In the genomic region with DNA sequence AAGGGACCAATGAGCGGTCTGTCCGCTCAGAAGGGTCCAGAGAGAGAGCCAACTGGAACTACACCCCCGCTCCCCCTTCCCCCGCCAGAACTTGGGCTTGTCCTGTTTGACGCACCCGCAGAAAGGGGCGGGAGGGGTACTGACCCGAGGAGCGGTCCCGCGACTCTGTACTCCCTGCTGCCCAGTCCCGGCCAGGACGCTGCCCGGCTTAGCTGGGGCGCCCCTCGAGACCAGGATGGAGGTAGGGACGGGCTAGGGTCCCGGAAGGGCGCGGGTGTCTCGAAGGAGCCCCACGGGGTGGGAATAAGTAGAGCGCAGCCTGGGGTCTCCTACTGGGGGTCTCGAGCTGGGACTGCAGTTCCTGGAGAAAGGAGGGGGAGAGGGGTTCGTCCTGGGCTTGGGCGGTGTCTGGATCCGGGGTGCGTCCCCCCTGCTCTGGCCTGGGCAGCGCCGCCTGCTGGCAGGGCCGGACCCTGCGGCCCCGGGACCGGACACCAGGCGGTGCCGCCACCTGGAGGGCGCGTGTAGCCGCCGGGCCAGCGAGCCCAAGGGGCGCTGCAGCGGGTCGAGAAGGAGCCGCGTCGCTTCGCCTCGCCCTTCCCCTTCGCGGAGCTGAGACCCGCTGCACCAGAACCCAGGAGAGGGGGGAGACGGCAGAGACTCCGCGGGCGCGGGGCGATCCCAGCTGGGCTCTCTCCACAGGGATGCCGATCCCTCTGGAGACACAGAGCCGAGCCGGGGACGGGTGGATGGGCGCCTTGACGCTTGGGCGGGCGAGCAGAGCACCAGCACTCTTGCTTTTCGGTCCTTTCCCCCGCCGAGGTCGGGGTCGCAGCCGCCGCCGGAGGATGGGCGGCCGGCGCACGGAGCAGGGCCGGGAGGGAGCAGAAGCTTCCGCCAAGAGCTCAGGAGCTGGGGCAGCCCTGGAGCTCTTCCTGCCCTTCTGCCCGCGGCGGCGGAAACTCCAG, we compare ENCODE assay signal across 8 cellular contexts. TPM values are rescaled to one million over a fixed set of nuclear protein-coding genes. Genes with fewer than 3 reads are reported as not detected.
DNase-seq lines count a peak whose midpoint lies in the region; ATAC-seq and TF ChIP-seq lines count a peak whose summit lies in the region.

No MANE protein-coding gene starts in this region.

- peak overlapping the region; percentile 8; the same call in 1 of the 2 replicates for H3K27ac ChIP-seq in SU-DHL-6 (ENCODE audit: low read depth, low read length)
- peak overlapping the region; percentile 9 to 90 (median 77) for H3K27ac ChIP-seq in adrenal gland
- H3K27ac ChIP-seq in rectal smooth muscle tissue (ENCODE audit: low read depth, low read length) = peak overlapping the region; percentile 92
- H3K27ac ChIP-seq in aorta (ENCODE audit: low read depth in 1 of 2, low read length in 2 of 2) = peak overlapping the region in 1 of 2 donors; percentile 87

- no peaks in the 10 kb centered on the region for H4K20me1 ChIP-seq in SU-DHL-6 (ENCODE audit: low read depth, low read length)

- peak; percentile 31 for DNase-seq in GM04503 (ENCODE audit: low read depth)
- DNase-seq in KBM-7 = peak; percentile 83
- peak; percentile 71 to 85 (median 82) for DNase-seq in adrenal gland
- DNase-seq in left ventricle myocardium superior = peak; percentile 94
- peak; percentile 90 to 95 for DNase-seq in aorta

- H3K36me3 ChIP-seq in SU-DHL-6 (ENCODE audit: low read length) (no peaks in the 10 kb centered on the region), adrenal gland (replicated peaks in 1 of 2) (no peaks in the 10 kb centered on the region), rectal smooth muscle tissue (ENCODE audit: control insufficient read depth, insufficient read depth, low read length) (no peaks in the 10 kb centered on the region), aorta (ENCODE audit: control insufficient read depth in 1 of 2, insufficient read depth in 2 of 2, low read length in 1 of 2) (no peaks in the 10 kb centered on the region)

- H2AFZ ChIP-seq in SU-DHL-6 (ENCODE audit: low read depth, low read length, severe bottlenecking) = peak overlapping the region; percentile 100

- TF ChIP-seq POLR2A in adrenal gland (IDR thresholded peaks at IDR 0.05) = peak in 1 of 2 donors; percentile 9

- H3K9me2 ChIP-seq in SU-DHL-6 (replicated peaks; ENCODE audit: insufficient read depth, low read length) = no peaks in the 10 kb centered on the region

- H3K9ac ChIP-seq in SU-DHL-6 (ENCODE audit: low read length) (peak overlapping the region; percentile 87), rectal smooth muscle tissue (ENCODE audit: low read length) (peak overlapping the region; percentile 76)

- TF ChIP-seq CTCF in SU-DHL-6 (IDR thresholded peaks at IDR 0.05; ENCODE audit: insufficient read depth, low read length, poor library complexity, severe bottlenecking) (peak; percentile 99), adrenal gland (IDR thresholded peaks at IDR 0.05) (peak; percentile 79 to 98 (median 92))

- peaks cover 15% of the 10 kb centered on the region for H3F3A ChIP-seq in SU-DHL-6 (ENCODE audit: insufficient read depth)

- WGBS in adrenal gland, 4 donors = 0 to 2% (median 1%) methylated on average over 11 to 84 of the region's 84 CpGs
- 0 to 1% methylated on average over 75 to 84 of the region's 84 CpGs for WGBS in aorta, 2 donors

- H3K4me2 ChIP-seq in SU-DHL-6 (ENCODE audit: low read depth, low read length, poor library complexity, severe bottlenecking) = peak overlapping the region; percentile 95

- no peaks in the 10 kb centered on the region for H3K9me3 ChIP-seq in SU-DHL-6 (ENCODE audit: insufficient read depth, low read length)
- H3K9me3 ChIP-seq in adrenal gland (replicated peaks in 1 of 3) = no peaks in the 10 kb centered on the region
- no peaks in the 10 kb centered on the region for H3K9me3 ChIP-seq in aorta (ENCODE audit: control insufficient read depth, low read length)

- H3K4me3 ChIP-seq in SU-DHL-6 (ENCODE audit: insufficient read depth, low read length, poor library complexity, severe bottlenecking) = peak overlapping the region; percentile 62
- H3K4me3 ChIP-seq in adrenal gland = peak overlapping the region; percentile 74 to 88 (median 78)
- peak overlapping the region; percentile 94 for H3K4me3 ChIP-seq in rectal smooth muscle tissue (ENCODE audit: low read length)
- peak overlapping the region; percentile 67 to 71 for H3K4me3 ChIP-seq in aorta (ENCODE audit: low read length in 2 of 2)

- H3K4me1 ChIP-seq in adrenal gland (replicated peaks in 1 of 2) (peaks cover 25 to 32% of the 10 kb centered on the region in 2 donors), rectal smooth muscle tissue (ENCODE audit: control insufficient read depth, insufficient read depth, low read length) (peaks cover 11% of the 10 kb centered on the region), aorta (ENCODE audit: control insufficient read depth in 1 of 2, insufficient read depth in 2 of 2, low read length in 2 of 2) (no peaks in the 10 kb centered on the region)

- in situ Hi-C loops in KBM-7 (cut with MboI; ENCODE audit: low pct_unique_long_range_greater_than_20kb, low sequenced_read_pairs) = no loop called here

- peak; percentile 76 for ATAC-seq in GM21723 (IDR thresholded peaks at IDR 0.05; ENCODE audit: unreplicated experiment)
- ATAC-seq in left ventricle myocardium superior = peak; percentile 89
- peak; percentile 94 for ATAC-seq in aorta (ENCODE audit: low FRiP score)

- no peaks in the 10 kb centered on the region for H3K79me2 ChIP-seq in SU-DHL-6 (ENCODE audit: insufficient read depth, low read length)

- H3K27me3 ChIP-seq in SU-DHL-6 (ENCODE audit: low read length) = no peaks in the 10 kb centered on the region
- H3K27me3 ChIP-seq in adrenal gland = no peaks in the 10 kb centered on the region
- H3K27me3 ChIP-seq in rectal smooth muscle tissue (ENCODE audit: control insufficient read depth, insufficient read depth, low read length) = no peaks in the 10 kb centered on the region
- H3K27me3 ChIP-seq in aorta (ENCODE audit: control insufficient read depth in 1 of 2, insufficient read depth in 2 of 2, low read length in 1 of 2) = no peaks in the 10 kb centered on the region

- intact Hi-C loops in adrenal gland (cut with DNase I) (no loop called here), left ventricle myocardium superior (cut with micrococcal nuclease) (no loop called here), aorta (cut with DNase I) (no loop called here)

RNA-seq across cellular contexts. Expression of gene CACNB3, which starts 3.7 kb away (rescaled TPM):
- 10 to 100 TPM in 1 of 8 donors, 1 to 10 TPM in 7; 3.9 to 11.0 (median 5.9) TPM for total RNA-seq in adrenal gland
- 10 to 100 TPM in 2 of 3 donors, 1 to 10 TPM in 1; 4.4 to 19.5 (median 11.3) TPM for polyA plus RNA-seq in adrenal gland
- total RNA-seq in left ventricle myocardium superior = 4.4 TPM
- 10 to 100 TPM; 20.5 to 30.8 TPM for total RNA-seq in aorta
- 10 to 100 TPM in 1 of 2 donors, 1 to 10 TPM in 1; 7.3 to 39.3 TPM for polyA plus RNA-seq in aorta

RNA-seq across cellular contexts. Expression of gene ADCY6, which starts 25.7 kb away (rescaled TPM):
- total RNA-seq in adrenal gland (10 to 100 TPM; 21.8 to 44.0 (median 29.6) TPM), left ventricle myocardium superior (57.0 TPM), aorta (10 to 100 TPM; 85.1 to 89.7 TPM)
- polyA plus RNA-seq in adrenal gland (10 to 100 TPM; 20.8 to 55.3 (median 34.3) TPM), aorta (10 to 100 TPM; 12.9 to 67.5 TPM)

RNA-seq across cellular contexts. Expression of gene DDX23, which starts 37.4 kb away (rescaled TPM):
- total RNA-seq in adrenal gland = 10 to 100 TPM; 47.1 to 75.9 (median 66.6) TPM
- 10 to 100 TPM; 39.0 to 67.7 (median 46.3) TPM for polyA plus RNA-seq in adrenal gland
- total RNA-seq in left ventricle myocardium superior = 36.4 TPM
- 10 to 100 TPM; 52.2 to 77.2 TPM for total RNA-seq in aorta
- polyA plus RNA-seq in aorta = 10 to 100 TPM; 25.9 to 48.1 TPM

RNA-seq across cellular contexts. Expression of gene RND1, which starts 51.1 kb away (rescaled TPM):
- under 1 TPM in 3 of 8 donors, not detected in 5; 0.42 to 0.50 (median 0.43) TPM for total RNA-seq in adrenal gland
- polyA plus RNA-seq in adrenal gland = 1 to 10 TPM in 1 of 3 donors, under 1 TPM in 2; 0.20 to 2.9 (median 0.72) TPM
- 0.27 TPM for total RNA-seq in left ventricle myocardium superior
- 1 to 10 TPM; 3.7 TPM for total RNA-seq in aorta
- under 1 TPM; 0.56 to 0.88 TPM for polyA plus RNA-seq in aorta

Comparison
In these comparisons a context has a peak if more than half of its experiments do, and no peak if none do; other contexts are left out.
1. DNase-seq: peak in every context shown above with its lines; median percentile 94 in left ventricle myocardium superior; 92 in aorta; 83 in KBM-7; 82 in adrenal gland; 31 in GM04503.